In genomic region chr4:84493092-84493850, GRCh38 we compare ENCODE assay signal across 10 cellular contexts. TPM values are rescaled to one million over a fixed set of nuclear protein-coding genes. Genes with fewer than 3 reads are reported as not detected.
DNase-seq lines count a peak whose midpoint lies in the region; ATAC-seq, FAIRE-seq and TF ChIP-seq lines count a peak whose summit lies in the region.
"Had no signal": no experiment of that assay in that cellular context is flagged by ENCODE, and none has a peak within 500 bp of the region (broad histone marks: within the 10 kb centered on the region; RNA-seq: fewer than 3 reads in every experiment).

No MANE protein-coding gene starts in this region.

- H4K20me1 ChIP-seq in keratinocyte (ENCODE audit: control insufficient read depth, extremely low read depth, insufficient read depth, low read length), result peaks cover 3% of the 10 kb centered on the region

- peaks cover 4% of the 10 kb centered on the region for H3K36me3 Mint-ChIP-seq in activated naive CD8-positive, alpha-beta T cell treated with anti-CD3 and anti-CD28 coated beads, Interleukin-2, amount 50 U/mL, for 24 hours (ENCODE audit: low read depth)
- peaks cover 4% of the 10 kb centered on the region for H3K36me3 Mint-ChIP-seq in activated naive CD8-positive, alpha-beta T cell treated with anti-CD3 and anti-CD28 coated beads for 36 hours

- DNase-seq in activated naive CD8-positive, alpha-beta T cell treated with anti-CD3 and anti-CD28 coated beads, Interleukin-2, amount 50 U/mL, for 24 hours, result no peak
- no peak for DNase-seq in activated naive CD8-positive, alpha-beta T cell treated with anti-CD3 and anti-CD28 coated beads for 36 hours
- DNase-seq in adipocyte (ENCODE audit: low read depth), result peak; percentile 25
- DNase-seq in keratinocyte (ENCODE audit: low read depth, low spot score), result no peak
- DNase-seq in testis, result peak; percentile 57
- DNase-seq in effector memory CD4-positive, alpha-beta T cell, result no peak
- no peak for DNase-seq in dorsolateral prefrontal cortex
- DNase-seq in stimulated activated CD4-positive, alpha-beta T cell treated with anti-CD3 and anti-CD28 coated beads, Interleukin-12 subunit alpha, Interleukin-12 subunit beta, amount 100 ng/mL, for 4 hours, result no peak
- DNase-seq: NCI-H1694 had no signal

- H3K4me3 ChIP-seq in adipocyte (ENCODE audit: low read length), result no peak overlapping the region
- H3K4me3 ChIP-seq in keratinocyte (ENCODE audit: control insufficient read depth in 2 of 3, extremely low read depth in 1 of 3, insufficient read depth in 2 of 3, low read depth in 1 of 3, low read length in 3 of 3), result no peak overlapping the region
- H3K4me3 ChIP-seq in testis, result peak overlapping the region; percentile 18 to 24
- H3K4me3 ChIP-seq in effector memory CD4-positive, alpha-beta T cell (ENCODE audit: insufficient read depth, low read depth, low read length, poor library complexity, severe bottlenecking), result no peak overlapping the region
- peak overlapping the region in 11 of 59 donors; percentile 1 to 25 (median 16) for H3K4me3 ChIP-seq in dorsolateral prefrontal cortex

- H3K9me3 Mint-ChIP-seq in activated naive CD8-positive, alpha-beta T cell treated with anti-CD3 and anti-CD28 coated beads, Interleukin-2, amount 50 U/mL, for 24 hours, result peaks cover 16% of the 10 kb centered on the region
- H3K9me3 Mint-ChIP-seq in activated naive CD8-positive, alpha-beta T cell treated with anti-CD3 and anti-CD28 coated beads for 36 hours, result peaks cover 16% of the 10 kb centered on the region

- H3K9me3 ChIP-seq in adipocyte (ENCODE audit: control insufficient read depth, low read length), result peaks cover 2% of the 10 kb centered on the region
- peaks cover 8% of the 10 kb centered on the region for H3K9me3 ChIP-seq in keratinocyte (ENCODE audit: control insufficient read depth, low read depth, low read length)
- H3K9me3 ChIP-seq in testis, result no peaks in the 10 kb centered on the region
- no peaks in the 10 kb centered on the region for H3K9me3 ChIP-seq in effector memory CD4-positive, alpha-beta T cell (ENCODE audit: control insufficient read depth, low read length)

- no peaks in the 10 kb centered on the region for H3K9me1 ChIP-seq in keratinocyte (ENCODE audit: control insufficient read depth, extremely low read depth, insufficient read depth, low read length)

- ATAC-seq in activated naive CD8-positive, alpha-beta T cell treated with anti-CD3 and anti-CD28 coated beads, Interleukin-2, amount 50 U/mL, for 24 hours, result no peak

- peaks cover 14% of the 10 kb centered on the region for H3K4me1 Mint-ChIP-seq in activated naive CD8-positive, alpha-beta T cell treated with anti-CD3 and anti-CD28 coated beads, Interleukin-2, amount 50 U/mL, for 24 hours
- peaks cover 6% of the 10 kb centered on the region for H3K4me1 Mint-ChIP-seq in activated naive CD8-positive, alpha-beta T cell treated with anti-CD3 and anti-CD28 coated beads for 36 hours

- H3K27me3 Mint-ChIP-seq in activated naive CD8-positive, alpha-beta T cell treated with anti-CD3 and anti-CD28 coated beads, Interleukin-2, amount 50 U/mL, for 24 hours, result peaks cover 85% of the 10 kb centered on the region
- H3K27me3 Mint-ChIP-seq in activated naive CD8-positive, alpha-beta T cell treated with anti-CD3 and anti-CD28 coated beads for 36 hours, result peaks cover 97% of the 10 kb centered on the region

- peak overlapping the region; percentile 13 for H2AFZ ChIP-seq in keratinocyte (ENCODE audit: control insufficient read depth, low read length)

- no peaks in the 10 kb centered on the region for H3K79me2 ChIP-seq in keratinocyte (ENCODE audit: control insufficient read depth, insufficient read depth, low read length)

- no peak for TF ChIP-seq POLR2A in testis (IDR thresholded peaks at IDR 0.05)

- whole genome bisulfite sequencing in testis, 2 donors, result 3 to 5% methylated on average over 48 to 62 of the region's 62 CpGs

- H3K9ac ChIP-seq in adipocyte (ENCODE audit: low read length) (no peak overlapping the region), keratinocyte (ENCODE audit: control insufficient read depth, extremely low read depth, insufficient read depth, low read length) (no peak overlapping the region)

- H3K27me3 ChIP-seq in adipocyte (replicated peaks; ENCODE audit: control insufficient read depth, insufficient read depth, low read length) (peaks cover 86% of the 10 kb centered on the region), keratinocyte (ENCODE audit: control insufficient read depth, extremely low read depth, insufficient read depth, low read length) (peaks cover 93% of the 10 kb centered on the region), testis (no peaks in the 10 kb centered on the region), dorsolateral prefrontal cortex (peaks cover 39 to 100% (median 96%) of the 10 kb centered on the region in 45 donors)
- H3K27me3 ChIP-seq in effector memory CD4-positive, alpha-beta T cell (replicated peaks; ENCODE audit: control insufficient read depth, insufficient read depth, low read length, poor library complexity, severe bottlenecking), result peaks cover 72% of the 10 kb centered on the region

- FAIRE-seq in keratinocyte (lab: Jason Lieb, UNC), result no peak

- TF ChIP-seq CTCF in keratinocyte (optimal IDR thresholded peaks at IDR 0.05 in 1 of 3, IDR thresholded peaks at IDR 0.05 in 1 of 3, conservative IDR thresholded peaks at IDR 0.05 in 1 of 3; ENCODE audit: extremely low read depth in 1 of 3, insufficient read depth in 2 of 3, low read length in 3 of 3) (peak in 1 of 3 experiments; percentile 3), testis (IDR thresholded peaks at IDR 0.05) (no peak), dorsolateral prefrontal cortex (IDR thresholded peaks at IDR 0.05 in 54 of 56, conservative IDR thresholded peaks at IDR 0.05 in 2 of 56; ENCODE audit: low read depth in 1 of 56, partially characterized antibody in 56 of 56) (no peak)

- no peaks in the 10 kb centered on the region for H3K36me3 ChIP-seq in adipocyte (ENCODE audit: control insufficient read depth, insufficient read depth, low read length, severe bottlenecking)
- no peaks in the 10 kb centered on the region for H3K36me3 ChIP-seq in keratinocyte (ENCODE audit: control insufficient read depth in 2 of 2, extremely low read depth in 1 of 2, insufficient read depth in 2 of 2, low read length in 2 of 2)
- no peaks in the 10 kb centered on the region for H3K36me3 ChIP-seq in testis (ENCODE audit: low read depth, missing control alignments)
- H3K36me3 ChIP-seq in effector memory CD4-positive, alpha-beta T cell (ENCODE audit: control insufficient read depth, insufficient read depth, low read length), result no peaks in the 10 kb centered on the region

- H3K27ac Mint-ChIP-seq in activated naive CD8-positive, alpha-beta T cell treated with anti-CD3 and anti-CD28 coated beads, Interleukin-2, amount 50 U/mL, for 24 hours, result no peak overlapping the region
- no peak overlapping the region for H3K27ac Mint-ChIP-seq in activated naive CD8-positive, alpha-beta T cell treated with anti-CD3 and anti-CD28 coated beads for 36 hours

- dilution Hi-C loops in keratinocyte (cut with MboI; ENCODE audit: extremely low pct_ligation_motif_present, low sequenced_read_pairs), result no loop called here

- intact Hi-C loops in testis (cut with DNase I; ENCODE audit: low total_unique reads) (no loop called here), dorsolateral prefrontal cortex (cut with DNase I) (no loop called here)

- H3K4me1 ChIP-seq in adipocyte (ENCODE audit: control insufficient read depth, insufficient read depth, low read length) (peaks cover 4% of the 10 kb centered on the region), keratinocyte (ENCODE audit: control insufficient read depth, extremely low read depth, insufficient read depth, low read length) (peaks cover 8% of the 10 kb centered on the region), testis (peaks cover 1% of the 10 kb centered on the region)
- peaks cover 16% of the 10 kb centered on the region for H3K4me1 ChIP-seq in effector memory CD4-positive, alpha-beta T cell (ENCODE audit: control insufficient read depth, insufficient read depth, low read length, poor library complexity, severe bottlenecking)

- peak overlapping the region; percentile 16 for H3K4me3 Mint-ChIP-seq in activated naive CD8-positive, alpha-beta T cell treated with anti-CD3 and anti-CD28 coated beads, Interleukin-2, amount 50 U/mL, for 24 hours
- no peak overlapping the region for H3K4me3 Mint-ChIP-seq in activated naive CD8-positive, alpha-beta T cell treated with anti-CD3 and anti-CD28 coated beads for 36 hours

- H3K27ac ChIP-seq in keratinocyte (ENCODE audit: control insufficient read depth, insufficient read depth, low read length), result no peak overlapping the region
- no peak overlapping the region for H3K27ac ChIP-seq in testis
- H3K27ac ChIP-seq in effector memory CD4-positive, alpha-beta T cell (ENCODE audit: insufficient read depth, low read length, poor library complexity, severe bottlenecking), result no peak overlapping the region
- no peak overlapping the region for H3K27ac ChIP-seq in dorsolateral prefrontal cortex

- peak overlapping the region; percentile 22 for H3K4me2 ChIP-seq in keratinocyte (ENCODE audit: control insufficient read depth, extremely low read depth, insufficient read depth, low read depth, low read length)

RNA-seq across cellular contexts. Expression of gene NKX6-1, which starts 5.8 kb away (rescaled TPM):
- total RNA-seq in activated naive CD8-positive, alpha-beta T cell treated with anti-CD3 and anti-CD28 coated beads for 36 hours, result not detected
- polyA plus RNA-seq in keratinocyte (not detected in 3 replicates), testis (ENCODE audit: insufficient read depth, low read depth, low replicate concordance) (1.3 TPM)
- polyA plus RNA-seq in keratinocyte (2011; ENCODE audit: low read depth), result not detected
- polyA plus RNA-seq in keratinocyte (2011; cell fraction: cytosol; rRNA removed), result not detected in 2 replicates
- not detected in 2 replicates for polyA plus RNA-seq in keratinocyte (2011; cell fraction: nucleus; rRNA removed)
- polyA plus RNA-seq in keratinocyte (2012; ENCODE audit: low replicate concordance), result not detected in 2 replicates
- not detected in 3 replicates for polyA minus RNA-seq in keratinocyte
- polyA minus RNA-seq in keratinocyte (2011; cell fraction: cytosol; rRNA and poly(A)+ RNA removed), result not detected
- not detected in 2 replicates for polyA minus RNA-seq in keratinocyte (2011; cell fraction: nucleus; rRNA and poly(A)+ RNA removed)
- total RNA-seq in testis (1 to 10 TPM in 1 of 2 donors, under 1 TPM in 1; 0.87 to 1.9 TPM), dorsolateral prefrontal cortex (1 to 10 TPM in 8 of 120 experiments, under 1 TPM in 100, not detected in 12; 0.18 to 1.6 (median 0.44) TPM)
- total RNA-seq: activated CD8-positive, alpha-beta memory T cell treated with anti-CD3 and anti-CD28 coated beads for 36 hours had no signal

Comparison
In these comparisons a context has a peak if more than half of its experiments do, and no peak if none do; other contexts are left out.
1. DNase-seq: peak in adipocyte (single experiment) and testis (single experiment); none in activated naive CD8-positive, alpha-beta T cell treated with anti-CD3 and anti-CD28 coated beads, Interleukin-2, amount 50 U/mL, for 24 hours (single experiment), activated naive CD8-positive, alpha-beta T cell treated with anti-CD3 and anti-CD28 coated beads for 36 hours (single experiment), keratinocyte (single experiment), effector memory CD4-positive, alpha-beta T cell (0 of 3), dorsolateral prefrontal cortex (0 of 10) and stimulated activated CD4-positive, alpha-beta T cell treated with anti-CD3 and anti-CD28 coated beads, Interleukin-12 subunit alpha, Interleukin-12 subunit beta, amount 100 ng/mL, for 4 hours (single experiment).
2. H3K4me3 ChIP-seq: peak in testis (2 of 2); none in adipocyte (single experiment), keratinocyte (0 of 3) and effector memory CD4-positive, alpha-beta T cell (single experiment).